ENCODE assay signal across 8 cellular contexts in genomic region chr2:38146302-38146916, GRCh38.
DNase-seq lines count a peak whose midpoint lies in the region; ATAC-seq, FAIRE-seq and TF ChIP-seq lines count a peak whose summit lies in the region.

No MANE protein-coding gene starts in this region.

- ATAC-seq in GM21526 (IDR thresholded peaks at IDR 0.05; ENCODE audit: low FRiP score, unreplicated experiment) (peak; percentile 42), left lung (peak; percentile 57), upper lobe of left lung (ENCODE audit: low FRiP score in 2 of 2) (peak; percentile 53 to 73)

- peaks cover 9 to 58% of the 10 kb centered on the region in 2 donors for H3K4me1 ChIP-seq in left lung
- H3K4me1 ChIP-seq in upper lobe of left lung: peaks cover 18 to 37% (median 21%) of the 10 kb centered on the region in 4 donors

- intact Hi-C loops in left lung (cut with DNase I): no loop called here

- H3K27ac ChIP-seq in brain microvascular endothelial cell (peak overlapping the region; percentile 99), left lung (peak overlapping the region; percentile 82 to 87), upper lobe of left lung (peak overlapping the region; percentile 74 to 88 (median 84))

- DNase-seq in ELR (ENCODE audit: low read depth) (peak; percentile 88), HTR-8/SVneo (ENCODE audit: insufficient read length, low spot score) (peak; percentile 61), brain microvascular endothelial cell (peak; percentile 89), left lung (peak; percentile 63 to 78), upper lobe of left lung (peak; percentile 60 to 65), NCI-H187 treated with DMSO at 0.1 percent for 48 hours (lab: John Stamatoyannopoulos, UW) (no peak), retina (no peak)

- TF ChIP-seq CTCF in brain microvascular endothelial cell (IDR thresholded peaks at IDR 0.05; ENCODE audit: low read depth, low read length, missing control alignments) (no peak), left lung (IDR thresholded peaks at IDR 0.05) (no peak), upper lobe of left lung (IDR thresholded peaks at IDR 0.05) (no peak)

- H3K4me3 ChIP-seq in brain microvascular endothelial cell (ENCODE audit: low read depth, low read length): peak overlapping the region; percentile 12
- H3K4me3 ChIP-seq in left lung: no peak overlapping the region
- H3K4me3 ChIP-seq in upper lobe of left lung: no peak overlapping the region

- TF ChIP-seq POLR2A in upper lobe of left lung (IDR thresholded peaks at IDR 0.05): peak in 1 of 4 donors; percentile 28

- peak; percentile 90 for FAIRE-seq in HTR-8/SVneo (lab: Jason Lieb, UNC)

- in situ Hi-C loops in brain microvascular endothelial cell (cut with HindIII; ENCODE audit: low pct_ligation_motif_present, low sequenced_read_pairs): no loop called here

- H3K9me3 ChIP-seq in left lung: no peaks in the 10 kb centered on the region
- no peaks in the 10 kb centered on the region for H3K9me3 ChIP-seq in upper lobe of left lung

- H3K36me3 ChIP-seq in brain microvascular endothelial cell (replicated peaks) (no peaks in the 10 kb centered on the region), left lung (no peaks in the 10 kb centered on the region), upper lobe of left lung (no peaks in the 10 kb centered on the region)

- no peaks in the 10 kb centered on the region for H3K27me3 ChIP-seq in brain microvascular endothelial cell (replicated peaks)
- H3K27me3 ChIP-seq in left lung: no peaks in the 10 kb centered on the region
- no peaks in the 10 kb centered on the region for H3K27me3 ChIP-seq in upper lobe of left lung

- TF ChIP-seq EP300 in upper lobe of left lung (IDR thresholded peaks at IDR 0.05): peak in 1 of 4 donors; percentile 9

- 14 to 36% methylated on average over 7 of the region's 7 CpGs for WGBS in upper lobe of left lung, 2 donors

Comparison
In these comparisons a context has a peak if more than half of its experiments do, and no peak if none do; other contexts are left out.
1. DNase-seq: peak in ELR (single experiment), HTR-8/SVneo (single experiment), brain microvascular endothelial cell (single experiment), left lung (2 of 2) and upper lobe of left lung (2 of 2); none in NCI-H187 treated with DMSO at 0.1 percent for 48 hours (single experiment) and retina (single experiment).
2. Peak in every context shown above with its lines, with median percentiles within 50 percentile points of each other: ATAC-seq and H3K27ac ChIP-seq.